In genomic region chr2:68292108-68292710, GRCh38 we compare ENCODE assay signal across 1 cellular context.
TF ChIP-seq lines count a peak whose summit lies in the region.

No MANE protein-coding gene starts in this region.

TF ChIP-seq in K562, 482 proteins besides CTCF, POLR2A, EP300 and RAD21 (continued from another document):
- TF ChIP-seq CEBPB (tag; IDR thresholded peaks at IDR 0.05) (peak; percentile 43; the same call in 1 of the 2 replicates), FOXK2 (conservative IDR thresholded peaks at IDR 0.05 in 1 of 2, IDR thresholded peaks at IDR 0.05 in 1 of 2; ENCODE audit: low read depth in 2 of 2) (0 out of 4 replicates have a peak, but pooled peaks of 1 of the 2 experiments have one; percentile 43), ARID2 (IDR thresholded peaks at IDR 0.05) (peak; percentile 81; the same call in 1 of the 2 replicates), GTF2E2 (tag; IDR thresholded peaks at IDR 0.05) (0 out of 2 replicates have a peak, but pooled peaks have one; percentile 25), SMC3 (conservative IDR thresholded peaks at IDR 0.05; ENCODE audit: insufficient read depth, low read depth, low read length) (peak; percentile 75; the same call in 1 of the 2 replicates), SIN3A (IDR thresholded peaks at IDR 0.05; ENCODE audit: borderline replicate concordance in 2 of 2, control insufficient read depth in 1 of 2, low read depth in 2 of 2, low read length in 2 of 2) (no peak), TBL1XR1 (IDR thresholded peaks at IDR 0.05; ENCODE audit: low read length in 2 of 2) (0 out of 4 replicates have a peak, but pooled peaks of 1 of the 2 experiments have one; percentile 18), RCOR1 (IDR thresholded peaks at IDR 0.05; ENCODE audit: borderline replicate concordance in 1 of 2, low read depth in 2 of 2, low read length in 2 of 2) (peak in 1 of 2 experiments; percentile 18; a peak in 1 of 4 replicates)
